In the genomic region with DNA sequence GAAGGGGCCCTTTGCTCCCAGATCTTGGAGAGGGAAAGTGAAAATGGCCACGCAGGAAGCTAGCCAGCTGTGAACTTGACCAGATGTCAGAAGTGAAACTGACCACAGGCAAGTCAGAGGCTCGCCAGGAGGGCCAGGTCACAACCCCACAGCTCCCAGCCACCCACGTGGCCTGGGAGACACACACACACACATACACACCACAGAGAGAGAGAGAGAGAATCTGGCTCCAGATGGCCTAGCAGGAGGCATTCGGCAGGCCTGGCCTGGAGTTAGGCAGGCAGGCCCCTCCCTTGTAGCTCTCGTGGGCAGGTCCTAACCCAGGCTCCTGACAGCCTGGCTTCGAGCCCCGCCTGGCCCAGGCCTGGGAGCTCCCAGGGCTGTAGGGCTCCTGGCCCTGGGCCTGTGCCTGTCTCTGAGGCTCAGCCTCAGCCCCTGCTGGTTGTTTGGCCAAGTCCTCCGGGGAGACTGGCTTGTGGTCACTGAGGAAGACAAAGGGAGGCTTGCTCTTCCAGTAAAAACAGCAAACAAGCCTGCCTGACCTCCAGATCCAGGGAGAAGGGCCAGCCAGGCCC, we compare ENCODE assay signal across 9 cellular contexts. TPM values are rescaled to one million over a fixed set of nuclear protein-coding genes. Genes with fewer than 3 reads are reported as not detected.
DNase-seq lines count a peak whose midpoint lies in the region; ATAC-seq lines count a peak whose summit lies in the region.
"Had no signal": no experiment of that assay in that cellular context is flagged by ENCODE, and none has a peak within 500 bp of the region (broad histone marks: within the 10 kb centered on the region; RNA-seq: fewer than 3 reads in every experiment).

No MANE protein-coding gene starts in this region.

- peak; percentile 83 to 96 for DNase-seq in NCI-H446 (lab: John Stamatoyannopoulos, UW)
- peak; percentile 97 for DNase-seq in cerebellar cortex (ENCODE audit: low spot score)
- no peak for DNase-seq in stimulated activated naive CD8-positive, alpha-beta T cell treated with anti-CD3 and anti-CD28 coated beads, Interleukin-15, amount 100 ng/mL, for 72 hours
- DNase-seq in activated T-cell treated with anti-CD3 and anti-CD28 coated beads, Interleukin-2, amount 50 U/mL, for 4 hours: no peak

- peaks cover 4% of the 10 kb centered on the region for H3K27me3 ChIP-seq in layer of hippocampus (ENCODE audit: control insufficient read depth, insufficient read depth, low read length)

- H3K9me3 Mint-ChIP-seq in stimulated activated naive CD8-positive, alpha-beta T cell treated with anti-CD3 and anti-CD28 coated beads, Interleukin-15, amount 100 ng/mL, for 72 hours: no peaks in the 10 kb centered on the region
- H3K9me3 Mint-ChIP-seq in activated T-cell treated with anti-CD3 and anti-CD28 coated beads, Interleukin-2, amount 50 U/mL, for 4 hours: no peaks in the 10 kb centered on the region
- H3K9me3 Mint-ChIP-seq: activated naive CD4-positive, alpha-beta T cell treated with anti-CD3 and anti-CD28 coated beads, Interleukin-2, amount 50 U/mL, for 24 hours had no signal

- peaks cover 7% of the 10 kb centered on the region for H3K4me1 Mint-ChIP-seq in stimulated activated naive CD8-positive, alpha-beta T cell treated with anti-CD3 and anti-CD28 coated beads, Interleukin-15, amount 100 ng/mL, for 72 hours
- H3K4me1 Mint-ChIP-seq in activated T-cell treated with anti-CD3 and anti-CD28 coated beads, Interleukin-2, amount 50 U/mL, for 4 hours (ENCODE audit: low read depth): no peaks in the 10 kb centered on the region
- H3K4me1 Mint-ChIP-seq: activated naive CD4-positive, alpha-beta T cell treated with anti-CD3 and anti-CD28 coated beads, Interleukin-2, amount 50 U/mL, for 24 hours had no signal

- peak overlapping the region; percentile 59 for H3K27ac ChIP-seq in layer of hippocampus (ENCODE audit: low read depth, low read length)

- no peaks in the 10 kb centered on the region for H3K36me3 Mint-ChIP-seq in activated T-cell treated with anti-CD3 and anti-CD28 coated beads, Interleukin-2, amount 50 U/mL, for 4 hours (ENCODE audit: insufficient read depth)
- H3K36me3 Mint-ChIP-seq: activated naive CD4-positive, alpha-beta T cell treated with anti-CD3 and anti-CD28 coated beads, Interleukin-2, amount 50 U/mL, for 24 hours had no signal

- no peak overlapping the region for H3K4me3 Mint-ChIP-seq in stimulated activated naive CD8-positive, alpha-beta T cell treated with anti-CD3 and anti-CD28 coated beads, Interleukin-15, amount 100 ng/mL, for 72 hours
- no peak overlapping the region for H3K4me3 Mint-ChIP-seq in activated T-cell treated with anti-CD3 and anti-CD28 coated beads, Interleukin-2, amount 50 U/mL, for 4 hours
- H3K4me3 Mint-ChIP-seq: activated naive CD4-positive, alpha-beta T cell treated with anti-CD3 and anti-CD28 coated beads, Interleukin-2, amount 50 U/mL, for 24 hours had no signal

- ATAC-seq in GM18508 (IDR thresholded peaks at IDR 0.05; ENCODE audit: insufficient read depth, unreplicated experiment) (peak; percentile 86), HG02642 (IDR thresholded peaks at IDR 0.05; ENCODE audit: poor library complexity, unreplicated experiment) (peak; percentile 69), HG02840 (IDR thresholded peaks at IDR 0.05; ENCODE audit: low FRiP score, unreplicated experiment) (no peak)
- peak; percentile 51 for ATAC-seq in stimulated activated naive CD8-positive, alpha-beta T cell treated with anti-CD3 and anti-CD28 coated beads, Interleukin-15, amount 100 ng/mL, for 72 hours
- no peak for ATAC-seq in activated T-cell treated with anti-CD3 and anti-CD28 coated beads, Interleukin-2, amount 50 U/mL, for 4 hours

- peak overlapping the region; percentile 48 to 68 for H3K27ac Mint-ChIP-seq in stimulated activated naive CD8-positive, alpha-beta T cell treated with anti-CD3 and anti-CD28 coated beads, Interleukin-15, amount 100 ng/mL, for 72 hours
- H3K27ac Mint-ChIP-seq: activated naive CD4-positive, alpha-beta T cell treated with anti-CD3 and anti-CD28 coated beads, Interleukin-2, amount 50 U/mL, for 24 hours had no signal

- peaks cover 3% of the 10 kb centered on the region for H3K27me3 Mint-ChIP-seq in stimulated activated naive CD8-positive, alpha-beta T cell treated with anti-CD3 and anti-CD28 coated beads, Interleukin-15, amount 100 ng/mL, for 72 hours
- H3K27me3 Mint-ChIP-seq in activated T-cell treated with anti-CD3 and anti-CD28 coated beads, Interleukin-2, amount 50 U/mL, for 4 hours (ENCODE audit: low read depth): peaks cover 10% of the 10 kb centered on the region

RNA-seq across cellular contexts. Expression of a gene that starts 20.2 kb away (rescaled TPM):
- under 1 TPM; 0.05 to 0.49 (median 0.05) TPM for total RNA-seq in activated T-cell treated with anti-CD3 and anti-CD28 coated beads, Interleukin-2, amount 50 U/mL, for 4 hours

Comparison
In these comparisons a context has a peak if more than half of its experiments do, and no peak if none do; other contexts are left out.
1. ATAC-seq: peak in GM18508 (single experiment), HG02642 (single experiment) and stimulated activated naive CD8-positive, alpha-beta T cell treated with anti-CD3 and anti-CD28 coated beads, Interleukin-15, amount 100 ng/mL, for 72 hours (single experiment); none in activated T-cell treated with anti-CD3 and anti-CD28 coated beads, Interleukin-2, amount 50 U/mL, for 4 hours (0 of 2) and HG02840 (single experiment).
2. DNase-seq: peak in NCI-H446 (2 of 2) and cerebellar cortex (single experiment); none in stimulated activated naive CD8-positive, alpha-beta T cell treated with anti-CD3 and anti-CD28 coated beads, Interleukin-15, amount 100 ng/mL, for 72 hours (0 of 2) and activated T-cell treated with anti-CD3 and anti-CD28 coated beads, Interleukin-2, amount 50 U/mL, for 4 hours (single experiment).